ENCODE assay signal across 7 cellular contexts in genomic region chr5:141417494-141418172, GRCh38. TPM values are rescaled to one million over a fixed set of nuclear protein-coding genes. Genes with fewer than 3 reads are reported as not detected.
DNase-seq lines count a peak whose midpoint lies in the region; ATAC-seq and TF ChIP-seq lines count a peak whose summit lies in the region.
"Not testable (repeated sequence)": the region's sequence is repeated elsewhere in the genome, so short reads cannot be mapped to it uniquely, and the experiment has no call there.

Gene PCDHGB7 (plus strand): TSS chr5:141417677. CDS start chr5:141417860, 183 bp downstream.

- peaks cover 57% of the 10 kb centered on the region for H3K9me3 Mint-ChIP-seq in chondrocyte (ENCODE audit: low read depth)

- H3K27me3 Mint-ChIP-seq in chondrocyte (ENCODE audit: low read depth) = not testable (repeated sequence)

- TF ChIP-seq CTCF in VCaP (conservative IDR thresholded peaks at IDR 0.05) = peak; percentile 50
- peak; percentile 42 for TF ChIP-seq CTCF in chondrocyte (IDR thresholded peaks at IDR 0.05)

- H3K27ac Mint-ChIP-seq in chondrocyte (ENCODE audit: unreplicated experiment) = not testable (repeated sequence)

- DNase-seq in NCI-H1092 treated with DMSO at 0.1 percent for 48 hours (lab: John Stamatoyannopoulos, UW) = peak; percentile 70
- DNase-seq in chondrocyte (ENCODE audit: low spot score) = not testable (repeated sequence)
- DNase-seq in iPS-NIHi11 (ENCODE audit: low spot score) = peak; percentile 67
- peak; percentile 57 for DNase-seq in pulmonary artery endothelial cell (ENCODE audit: low read depth, low spot score)

- H3K4me1 Mint-ChIP-seq in chondrocyte (ENCODE audit: low read depth) = peaks cover 10% of the 10 kb centered on the region

- peak; percentile 51 for ATAC-seq in GM18508 (IDR thresholded peaks at IDR 0.05; ENCODE audit: insufficient read depth, unreplicated experiment)
- ATAC-seq in HG02763 (IDR thresholded peaks at IDR 0.05; ENCODE audit: unreplicated experiment) = peak; percentile 63

- peaks cover 65% of the 10 kb centered on the region for H3K36me3 Mint-ChIP-seq in chondrocyte (ENCODE audit: low read depth)

- not testable (repeated sequence) for H3K27ac ChIP-seq in VCaP

- H3K4me3 Mint-ChIP-seq in chondrocyte (ENCODE audit: unreplicated experiment) = peak within 1 kb of the TSS; percentile 38

RNA-seq across cellular contexts. Expression of gene PCDHGB7, which starts in this region (rescaled TPM):
- total RNA-seq in chondrocyte (3.5 to 5.4 TPM (median 4.3 TPM) in 3 replicates), pulmonary artery endothelial cell (4.8 and 6.1 TPM in 2 replicates)
